8 cellular contexts compared by ENCODE assay signal in genomic region chr1:28580706-28581530, GRCh38. TPM values are rescaled to one million over a fixed set of nuclear protein-coding genes. Genes with fewer than 3 reads are reported as not detected.
DNase-seq lines count a peak whose midpoint lies in the region; ATAC-seq and TF ChIP-seq lines count a peak whose summit lies in the region.

No MANE protein-coding gene starts in this region.

- ATAC-seq in GM18870 (IDR thresholded peaks at IDR 0.05; ENCODE audit: unreplicated experiment) (peak; percentile 6), HG03439 (IDR thresholded peaks at IDR 0.05; ENCODE audit: unreplicated experiment) (peak; percentile 13), RWPE2 (ENCODE audit: low read depth) (no peak)

- H3K4me3 ChIP-seq in RWPE2 (ENCODE audit: severe bottlenecking) (peak overlapping the region; percentile 91), iPS-11a (ENCODE audit: low read depth, low read length) (peak overlapping the region; percentile 93), skeletal muscle satellite cell (ENCODE audit: low read length) (peak overlapping the region; percentile 92)

- peak overlapping the region; percentile 95 for H3K9ac ChIP-seq in skeletal muscle satellite cell (ENCODE audit: low read depth, low read length)

- H3K9me3 ChIP-seq in RWPE2 (ENCODE audit: severe bottlenecking) (no peaks in the 10 kb centered on the region), skeletal muscle satellite cell (replicated peaks; ENCODE audit: low read length) (no peaks in the 10 kb centered on the region)

- DNase-seq in RWPE2 (ENCODE audit: low spot score) (no peak), amniotic epithelial cell (ENCODE audit: low read depth) (peak; percentile 26), NCI-H187 (lab: John Stamatoyannopoulos, UW) (no peak)

- no peaks in the 10 kb centered on the region for H3K4me1 ChIP-seq in RWPE2 (ENCODE audit: insufficient read depth, poor library complexity, severe bottlenecking)
- peaks cover 19% of the 10 kb centered on the region for H3K4me1 ChIP-seq in skeletal muscle satellite cell (ENCODE audit: control insufficient read depth, insufficient read depth, low read length)

- no peak; the same call in 1 of the 2 replicates for TF ChIP-seq CTCF in C4-2B (conservative IDR thresholded peaks at IDR 0.05)
- no peak for TF ChIP-seq CTCF in RWPE2 (IDR thresholded peaks at IDR 0.05; ENCODE audit: poor library complexity, severe bottlenecking)

- H3K27me3 ChIP-seq in RWPE2 (ENCODE audit: insufficient read depth, poor library complexity, severe bottlenecking) (no peaks in the 10 kb centered on the region), skeletal muscle satellite cell (ENCODE audit: control insufficient read depth, insufficient read depth, low read length) (no peaks in the 10 kb centered on the region)

- H3K36me3 ChIP-seq in RWPE2 (ENCODE audit: low read depth) (peaks cover 49% of the 10 kb centered on the region), skeletal muscle satellite cell (ENCODE audit: insufficient read depth, low read length) (peaks cover 39% of the 10 kb centered on the region)

- H3K27ac ChIP-seq in C4-2B (peak overlapping the region; percentile 93), RWPE2 (ENCODE audit: poor library complexity, severe bottlenecking) (peak overlapping the region; percentile 90)

- peak overlapping the region; percentile 95 for H3K4me2 ChIP-seq in skeletal muscle satellite cell (ENCODE audit: low read length)

RNA-seq across cellular contexts. Expression of gene RAB42, which starts 11.1 kb away (rescaled TPM):
- total RNA-seq in skeletal muscle satellite cell (2012; rRNA removed) = 0.66 and 1.5 TPM in 2 replicates

RNA-seq across cellular contexts. Expression of gene TRNAU1AP, which starts 28.0 kb away (rescaled TPM):
- 25.6 and 26.9 TPM in 2 replicates for total RNA-seq in skeletal muscle satellite cell (2012; rRNA removed)
